In genomic region chr1:1827089-1827433, GRCh38 we compare ENCODE assay signal across 1 cellular context.
TF ChIP-seq lines count a peak whose summit lies in the region.

No MANE protein-coding gene starts in this region.

TF ChIP-seq in WTC11, 78 proteins besides CTCF, POLR2A, EP300 and RAD21 (continued from another document):
- TF ChIP-seq ATF6 (CRISPR knock-in tag; IDR thresholded peaks at IDR 0.05) (no peak), HMGA2 (CRISPR knock-in tag; IDR thresholded peaks at IDR 0.05) (no peak), ARID4B (CRISPR knock-in tag; IDR thresholded peaks at IDR 0.05; ENCODE audit: borderline replicate concordance) (no peak)
